Comparison of ENCODE assay signal across 9 cellular contexts in genomic region chr6:147390909-147391536, GRCh38.
DNase-seq lines count a peak whose midpoint lies in the region; ATAC-seq, FAIRE-seq and TF ChIP-seq lines count a peak whose summit lies in the region.
"Had no signal": no experiment of that assay in that cellular context is flagged by ENCODE, and none has a peak within 500 bp of the region (broad histone marks: within the 10 kb centered on the region; RNA-seq: fewer than 3 reads in every experiment).

No MANE protein-coding gene starts in this region.

- TF ChIP-seq CTCF in A549 (IDR thresholded peaks at IDR 0.05) (peak; percentile 52), SK-N-SH (IDR thresholded peaks at IDR 0.05) (peak; percentile 58)

- CTCF ChIA-PET in A549 (lab: Yijun Ruan, JAX) (interaction anchor here (0.6 to 1.4 kb wide), 4 partner anchors 10 to 786 kb away, joined by 3 to 4 read pairs (median 4); no protein-coding TSS in a partner anchor), SK-N-SH (lab: Yijun Ruan, JAX) (interaction anchor here (0.6 to 3.1 kb wide), 5 partner anchors 8 to 1345 kb away, joined by 3 to 13 read pairs (median 3); no protein-coding TSS in a partner anchor)

- peak in 1 of 2 experiments; percentile 36; a peak in 1 of 6 replicates for ATAC-seq in A549
- ATAC-seq in GM18907 (IDR thresholded peaks at IDR 0.05; ENCODE audit: unreplicated experiment) = no peak
- no peak for ATAC-seq in GM18498 (IDR thresholded peaks at IDR 0.05; ENCODE audit: unreplicated experiment)

- no peak for TF ChIP-seq EP300 in A549 (IDR thresholded peaks at IDR 0.05)
- TF ChIP-seq EP300 in SK-N-SH (IDR thresholded peaks at IDR 0.05; ENCODE audit: borderline replicate concordance in 1 of 2, low read depth in 1 of 2, low read length in 1 of 2) = no peak

- H3F3A ChIP-seq in SK-N-SH (replicated peaks; ENCODE audit: insufficient read depth) = peaks cover 8% of the 10 kb centered on the region

- H2AFZ ChIP-seq in SK-N-SH (ENCODE audit: low read depth) = no peak overlapping the region

- FAIRE-seq in A549 (lab: Jason Lieb, UNC) = no peak

- POLR2A ChIA-PET in A549 (lab: Yijun Ruan, JAX) = no interaction called here
- POLR2A ChIA-PET in SK-N-SH (lab: Yijun Ruan, JAX) = no interaction called here

- TF ChIP-seq POLR2A in A549 (IDR thresholded peaks at IDR 0.05; ENCODE audit: low read length) = no peak

- peaks cover 8% of the 10 kb centered on the region; the same call in 2 of the 3 replicates for H3K4me1 ChIP-seq in A549
- H3K4me1 ChIP-seq in SK-N-SH (ENCODE audit: control insufficient read depth in 1 of 2, insufficient read depth in 2 of 2, low read depth in 1 of 2, low read length in 1 of 2) = no peaks in the 10 kb centered on the region; a peak in 1 of 4 replicates

- peak; percentile 57 to 63 for TF ChIP-seq RAD21 in A549 (conservative IDR thresholded peaks at IDR 0.05 in 1 of 2, IDR thresholded peaks at IDR 0.05 in 1 of 2)
- peak; percentile 64 for TF ChIP-seq RAD21 in SK-N-SH (IDR thresholded peaks at IDR 0.05; ENCODE audit: low read length)

- DNase-seq in A549 (ENCODE audit: low read depth in 1 of 2, low spot score in 1 of 2) (peak; percentile 2 to 29), H4 (ENCODE audit: low spot score) (peak; percentile 11), SK-N-SH (no peak), glomerular endothelial cell (ENCODE audit: extremely low read depth, low read depth, low spot score) (peak; percentile 9), NCI-H2107 (lab: John Stamatoyannopoulos, UW) (no peak), retina (no peak)
- DNase-seq: activated naive CD8-positive, alpha-beta T cell treated with anti-CD3 and anti-CD28 coated beads, Interleukin-2, amount 10 ng/mL, durations not matched to agents 7 days and 5 days had no signal

- 48% methylated on average over 5 of the region's 5 CpGs for WGBS in A549 (ENCODE audit: missing lambda C conversion rate)
- WGBS in SK-N-SH (ENCODE audit: low lambda C conversion rate) = 88% methylated on average over 5 of the region's 5 CpGs

- no peaks in the 10 kb centered on the region for H3K9me2 ChIP-seq in SK-N-SH

- H3K4me3 ChIP-seq in A549 (no peak overlapping the region), SK-N-SH (ENCODE audit: low read depth in 2 of 2, low read length in 1 of 2) (no peak overlapping the region)

- no peaks in the 10 kb centered on the region for H3K9me3 ChIP-seq in A549
- H3K9me3 ChIP-seq in SK-N-SH = no peaks in the 10 kb centered on the region

- H4K20me1 ChIP-seq in SK-N-SH (ENCODE audit: insufficient read depth) = no peaks in the 10 kb centered on the region

- no peaks in the 10 kb centered on the region for H3K79me2 ChIP-seq in SK-N-SH (ENCODE audit: insufficient read depth)

- H3K4me2 ChIP-seq in A549 (no peak overlapping the region), SK-N-SH (no peak overlapping the region)

- H3K27me3 ChIP-seq in SK-N-SH (ENCODE audit: insufficient read depth) = no peaks in the 10 kb centered on the region

- no peak overlapping the region for H3K9ac ChIP-seq in SK-N-SH

- H3K36me3 ChIP-seq in SK-N-SH (replicated peaks in 1 of 2; ENCODE audit: control insufficient read depth in 1 of 2, insufficient read depth in 2 of 2, low read length in 1 of 2) = peaks cover 12 to 22% of the 10 kb centered on the region in 2 experiments

- H3K27ac ChIP-seq in A549 (no peak overlapping the region), SK-N-SH (ENCODE audit: low read depth in 2 of 2, low read length in 1 of 2) (no peak overlapping the region)

TF ChIP-seq in A549, 52 proteins besides CTCF, POLR2A, EP300 and RAD21:
- TF ChIP-seq RNF2 (IDR thresholded peaks at IDR 0.05; ENCODE audit: borderline replicate concordance, low read depth) (no peak), SMC3 (IDR thresholded peaks at IDR 0.05) (peak; percentile 27; the same call in 1 of the 3 replicates)

TF ChIP-seq in SK-N-SH, 30 proteins besides CTCF, POLR2A, EP300 and RAD21:
- TF ChIP-seq MXI1 (IDR thresholded peaks at IDR 0.05; ENCODE audit: low read depth, low read length) (no peak), RXRA (IDR thresholded peaks at IDR 0.05; ENCODE audit: borderline replicate concordance, low read depth) (no peak), SMC3 (IDR thresholded peaks at IDR 0.05; ENCODE audit: low read depth, low read length) (peak; percentile 23; the same call in 1 of the 2 replicates)

Comparison
In these comparisons a context has a peak if more than half of its experiments do, and no peak if none do; other contexts are left out.
1. DNase-seq: peak in A549 (2 of 2), H4 (single experiment) and glomerular endothelial cell (single experiment); none in SK-N-SH (single experiment), NCI-H2107 (single experiment) and retina (single experiment).
2. Of the 12 proteins assayed by ChIP-seq in both A549 and SK-N-SH: peak only in A549: none; only in SK-N-SH: none; in both: CTCF, RAD21 and SMC3; in neither: 9.